In the genomic region with DNA sequence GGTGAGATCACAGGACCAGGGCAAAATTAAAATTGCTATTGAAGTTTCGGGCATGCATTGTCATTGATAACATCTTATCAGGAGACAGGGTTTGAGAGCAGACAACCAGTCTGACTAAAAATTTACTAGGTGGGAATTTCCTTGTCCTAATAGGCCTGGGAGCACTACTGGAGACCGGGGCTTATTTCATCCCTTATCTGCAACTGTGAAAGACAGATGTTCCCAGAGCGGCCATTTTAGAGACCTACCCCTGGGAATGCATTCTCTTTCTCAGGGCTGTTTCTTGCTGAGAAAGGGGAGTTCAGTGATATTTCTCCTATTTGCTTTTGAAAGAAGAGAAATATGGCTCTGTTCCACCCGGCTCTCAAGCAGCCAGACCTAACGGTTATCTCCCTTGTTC, we compare ENCODE assay signal across 16 cellular contexts. TPM values are rescaled to one million over a fixed set of nuclear protein-coding genes. Genes with fewer than 3 reads are reported as not detected.
"Had no signal": no experiment of that assay in that cellular context is flagged by ENCODE, and none has a peak within 500 bp of the region (broad histone marks: within the 10 kb centered on the region; RNA-seq: fewer than 3 reads in every experiment).

No MANE protein-coding gene starts in this region.

RNA-seq across cellular contexts. Expression of a gene that starts 2.6 kb away (rescaled TPM):
- total RNA-seq: stomach, subcutaneous adipose tissue, temporal lobe, thoracic aorta, thyroid gland, tibial nerve, upper lobe of right lung, uterus, vagina had no signal
- polyA plus RNA-seq: stomach, thymus, urinary bladder had no signal

RNA-seq across cellular contexts. Expression of a gene that starts 15.2 kb away (rescaled TPM):
- total RNA-seq: stomach, subcutaneous adipose tissue, suprapubic skin, temporal lobe, testis, thoracic aorta, thyroid gland, tibial nerve, transverse colon, upper lobe of left lung, upper lobe of right lung, ureter, urinary bladder, uterus, vagina had no signal
- polyA plus RNA-seq: stomach, thymus, urinary bladder had no signal

RNA-seq across cellular contexts. Expression of a gene that starts 28.7 kb away (rescaled TPM):
- total RNA-seq: stomach, subcutaneous adipose tissue, suprapubic skin, temporal lobe, testis, thoracic aorta, thyroid gland, tibial nerve, transverse colon, upper lobe of left lung, upper lobe of right lung, ureter, urinary bladder, uterus, vagina had no signal
- polyA plus RNA-seq: stomach, thymus, urinary bladder had no signal

RNA-seq across cellular contexts. Expression of a gene that starts 40.9 kb away (rescaled TPM):
- total RNA-seq: stomach, subcutaneous adipose tissue, suprapubic skin, temporal lobe, testis, thoracic aorta, thyroid gland, tibial nerve, transverse colon, upper lobe of left lung, upper lobe of right lung, ureter, urinary bladder, uterus, vagina had no signal
- polyA plus RNA-seq: stomach, urinary bladder had no signal

RNA-seq across cellular contexts. Expression of a gene that starts 50.9 kb away (rescaled TPM):
- total RNA-seq: stomach, subcutaneous adipose tissue, suprapubic skin, temporal lobe, testis, thoracic aorta, thyroid gland, tibial nerve, transverse colon, upper lobe of left lung, upper lobe of right lung, ureter, urinary bladder, uterus, vagina had no signal
- polyA plus RNA-seq: stomach, thymus, urinary bladder had no signal
